8 cellular contexts compared by ENCODE assay signal in genomic region chr19:14072535-14073231, GRCh38. TPM values are rescaled to one million over a fixed set of nuclear protein-coding genes. Genes with fewer than 3 reads are reported as not detected.
DNase-seq lines count a peak whose midpoint lies in the region; ATAC-seq, FAIRE-seq and TF ChIP-seq lines count a peak whose summit lies in the region.

Gene MISP3, plus strand, starts transcription at chr19:14072786. Its CDS starts 524 bp downstream, at chr19:14073310.

- peaks cover 3% of the 10 kb centered on the region for H3K79me2 ChIP-seq in HepG2 (ENCODE audit: insufficient read depth, low read length)

- no peak within 1 kb of the TSS for H2AFZ ChIP-seq in HepG2 (ENCODE audit: low read length)

- TF ChIP-seq CTCF in HepG2 (CRISPR knock-in tag; IDR thresholded peaks at IDR 0.05): no peak

- in situ Hi-C loops in HepG2 (cut with HindIII; ENCODE audit: extremely low pct_ligation_motif_present, low pct_unique_long_range_greater_than_20kb): loop anchor here (5.0 to 25.0 kb wide), 2 partner anchors 190 to 310 kb away; partner anchors contain the start of genes C19orf53 and MRI1

- BruUV-seq in HepG2 (replicated peaks; lab: Mats Ljungman, UMichigan): TSS peak; percentile 73

- 0% methylated on average over 7 of the region's 49 CpGs for WGBS in HepG2 (ENCODE audit: low lambda C conversion rate)

- H3K4me1 ChIP-seq in SJCRH30: peaks cover 19% of the 10 kb centered on the region
- H3K4me1 ChIP-seq in HepG2 (ENCODE audit: insufficient read depth, low read length): peaks cover 8% of the 10 kb centered on the region

- H3K36me3 ChIP-seq in SJCRH30: no peaks in the 10 kb centered on the region
- no peaks in the 10 kb centered on the region for H3K36me3 ChIP-seq in HepG2 (replicated peaks in 1 of 2; ENCODE audit: control insufficient read depth in 1 of 2, insufficient read depth in 2 of 2, low read length in 2 of 2)

- peak in 1 of 2 experiments; percentile 62; a peak in 2 of 4 replicates for TF ChIP-seq POLR2A in HepG2 (IDR thresholded peaks at IDR 0.05; ENCODE audit: insufficient read depth in 1 of 2, low read depth in 2 of 2, low read length in 2 of 2)

- peak within 1 kb of the TSS; percentile 98 for H3K4me2 ChIP-seq in HepG2 (ENCODE audit: low read depth, low read length)

- CTCF ChIA-PET in HepG2 (lab: Yijun Ruan, JAX; ENCODE audit: low intra/inter-chr PET ratio, low total read pairs): interaction anchor here (0.6 to 4.7 kb wide), 4 partner anchors 14 to 192 kb away, joined by 3 to 79 read pairs (median 10); partner anchors contain the start of gene SAMD1

- peak within 1 kb of the TSS; percentile 65 for H3K4me3 ChIP-seq in SJCRH30
- peak within 1 kb of the TSS; percentile 76 to 94 (median 80) for H3K4me3 ChIP-seq in HepG2 (replicated peaks in 1 of 3; ENCODE audit: insufficient read depth in 1 of 3, low read depth in 2 of 3, low read length in 3 of 3)

- no peaks in the 10 kb centered on the region for H4K20me1 ChIP-seq in HepG2 (ENCODE audit: insufficient read depth, low read length)

- POLR2A ChIA-PET in HepG2 (lab: Yijun Ruan, JAX): interaction anchor here (1.1 to 5.2 kb wide), 11 partner anchors 8 to 200 kb away, joined by 3 to 62 read pairs (median 5); partner anchors contain the start of genes ASF1B, DCAF15, IL27RA and PALM3

- TF ChIP-seq EP300 in HepG2 (IDR thresholded peaks at IDR 0.05; ENCODE audit: low read depth in 2 of 2, low read length in 2 of 2): no peak
- no peak for TF ChIP-seq EP300 in HepG2 (CRISPR knock-in tag; IDR thresholded peaks at IDR 0.05; ENCODE audit: borderline replicate concordance)

- ATAC-seq in HG02798 (IDR thresholded peaks at IDR 0.05; ENCODE audit: poor library complexity, unreplicated experiment): peak; percentile 30
- ATAC-seq in HepG2: peak; percentile 50
- no peak for ATAC-seq in HG03378 (IDR thresholded peaks at IDR 0.05; ENCODE audit: unreplicated experiment)

- H3K27ac ChIP-seq in SJCRH30 (no peak within 1 kb of the TSS), caudate nucleus (ENCODE audit: low read depth, low read length) (peak within 1 kb of the TSS; percentile 89), HepG2 (ENCODE audit: extremely low read length, insufficient read depth, low read length) (peak within 1 kb of the TSS; percentile 91)

- no peak for TF ChIP-seq RAD21 in HepG2 (CRISPR knock-in tag; IDR thresholded peaks at IDR 0.05)

- DNase-seq in DMS153 (lab: John Stamatoyannopoulos, UW) (peak; percentile 44), SJCRH30 (peak; percentile 51 to 65), caudate nucleus (lab: John Stamatoyannopoulos, UW) (peak in 7 of 61 donors; percentile 18 to 60 (median 41)), HepG2 (ENCODE audit: low spot score) (no peak)
- DNase-seq in stimulated activated naive CD4-positive, alpha-beta T cell treated with Interleukin-2 at 50 U/mL for 16 hours (lab: John Stamatoyannopoulos, UW): peak; percentile 30
- DNase-seq in effector CD4-positive, alpha-beta T cell: no peak

- H3K27me3 ChIP-seq in SJCRH30: peaks cover 8% of the 10 kb centered on the region; the same call in 1 of the 2 replicates
- no peaks in the 10 kb centered on the region; a peak in 2 of 5 replicates for H3K27me3 ChIP-seq in HepG2 (ENCODE audit: control insufficient read depth in 1 of 2, insufficient read depth in 2 of 2, low read length in 2 of 2)

- intact Hi-C loops in HepG2 (cut with micrococcal nuclease; ENCODE audit: unreplicated experiment): loop anchor here (1.0 to 5.0 kb wide), 2 partner anchors 65 to 192 kb away; partner anchors contain the start of gene RFX1

- H3K9ac ChIP-seq in HepG2 (ENCODE audit: insufficient read depth, low read depth, low read length): peak within 1 kb of the TSS; percentile 79

- H3K9me3 ChIP-seq in SJCRH30 (replicated peaks) (no peaks in the 10 kb centered on the region), HepG2 (ENCODE audit: low read length) (no peaks in the 10 kb centered on the region)

- FAIRE-seq in HepG2 (lab: Jason Lieb, UNC): no peak

TF ChIP-seq in HepG2, 621 proteins besides CTCF, POLR2A, EP300 and RAD21 (continues in another document):
- TF ChIP-seq CBFB (CRISPR knock-in tag; IDR thresholded peaks at IDR 0.05) (0 out of 2 replicates have a peak, but pooled peaks have one; percentile 20), FOXO1 (CRISPR knock-in tag; IDR thresholded peaks at IDR 0.05) (peak; percentile 14; the same call in 1 of the 2 replicates), POGZ (CRISPR knock-in tag; IDR thresholded peaks at IDR 0.05) (no peak), ZNF775 (CRISPR knock-in tag; IDR thresholded peaks at IDR 0.05; ENCODE audit: borderline replicate concordance) (no peak), RARA (CRISPR knock-in tag; IDR thresholded peaks at IDR 0.05) (peak; percentile 47; the same call in 1 of the 2 replicates), BHLHE40 (IDR thresholded peaks at IDR 0.05; ENCODE audit: low read length) (peak; percentile 22; the same call in 1 of the 2 replicates), ZNF224 (CRISPR knock-in tag; IDR thresholded peaks at IDR 0.05) (no peak), MAZ (IDR thresholded peaks at IDR 0.05; ENCODE audit: borderline replicate concordance, low read depth, low read length) (no peak), MAZ (CRISPR knock-in tag; IDR thresholded peaks at IDR 0.05; ENCODE audit: low read depth) (peak; percentile 21), ZNF20 (CRISPR knock-in tag; IDR thresholded peaks at IDR 0.05) (no peak), ZFY (CRISPR knock-in tag; IDR thresholded peaks at IDR 0.05) (no peak), HES4 (CRISPR knock-in tag; IDR thresholded peaks at IDR 0.05; ENCODE audit: borderline replicate concordance) (0 out of 2 replicates have a peak, but pooled peaks have one; percentile 15), POGK (CRISPR knock-in tag; conservative IDR thresholded peaks at IDR 0.05) (no peak; the same call in 1 of the 2 replicates), SMC3 (IDR thresholded peaks at IDR 0.05; ENCODE audit: low read length) (no peak), REL (CRISPR knock-in tag; conservative IDR thresholded peaks at IDR 0.05) (0 out of 2 replicates have a peak, but pooled peaks have one; percentile 6), SAP130 (CRISPR knock-in tag; IDR thresholded peaks at IDR 0.05; ENCODE audit: low read depth) (no peak), ZBTB43 (CRISPR knock-in tag; conservative IDR thresholded peaks at IDR 0.05) (0 out of 2 replicates have a peak, but pooled peaks have one; percentile 6), SNAI1 (CRISPR knock-in tag; IDR thresholded peaks at IDR 0.05; ENCODE audit: borderline replicate concordance) (0 out of 2 replicates have a peak, but pooled peaks have one; percentile 2)

RNA-seq across cellular contexts. Expression of gene MISP3, which starts in this region (rescaled TPM):
- total RNA-seq in SJCRH30 (2014; rRNA removed; shearing (Covaris generic)): 0.81 and 1.3 TPM in 2 replicates
- 5.2 and 5.4 TPM in 2 replicates for total RNA-seq in HepG2 (2016; rRNA removed; fragmentation: Illumina TruSeq; extraction: Trizol)
- total RNA-seq in HepG2 (2016; cell fraction: cytosol; rRNA removed; fragmentation: Illumina TruSeq; extraction: Trizol; ENCODE audit: low read depth): 2.1 and 3.4 TPM in 2 replicates
- total RNA-seq in HepG2 (2016; cell fraction: insoluble cytoplasmic fraction; rRNA removed; fragmentation: Illumina TruSeq; extraction: Trizol): 3.9 and 5.8 TPM in 2 replicates
- 2.8 and 4.8 TPM in 2 replicates for total RNA-seq in HepG2 (2016; cell fraction: membrane; rRNA removed; fragmentation: Illumina TruSeq; extraction: Trizol)
- total RNA-seq in HepG2 (2016; cell fraction: nucleus; rRNA removed; fragmentation: Illumina TruSeq; extraction: Trizol): 3.2 and 5.3 TPM in 2 replicates
- 2.5 and 3.4 TPM in 2 replicates for polyA plus RNA-seq in HepG2 (2011; rRNA removed)
- 1.6 and 2.3 TPM in 2 replicates for polyA plus RNA-seq in HepG2 (2011; cell fraction: cytosol; rRNA removed)
- polyA plus RNA-seq in HepG2 (2011; cell fraction: nucleus; rRNA removed): 13.3 and 13.7 TPM in 2 replicates
- 5.5 and 5.6 TPM in 2 replicates for polyA plus RNA-seq in HepG2 (2012)
- polyA plus RNA-seq in HepG2 (2016; cell fraction: cytosol; fragmentation: Illumina TruSeq; extraction: Trizol; ENCODE audit: low read depth): 2.9 and 4.0 TPM in 2 replicates
- polyA plus RNA-seq in HepG2 (2016; cell fraction: insoluble cytoplasmic fraction; fragmentation: Illumina TruSeq; extraction: Trizol; ENCODE audit: low read depth): 7.1 and 9.0 TPM in 2 replicates
- polyA plus RNA-seq in HepG2 (2016; cell fraction: membrane; fragmentation: Illumina TruSeq; extraction: Trizol; ENCODE audit: low read depth): 3.4 and 4.4 TPM in 2 replicates
- polyA plus RNA-seq in HepG2 (2016; cell fraction: nucleus; fragmentation: Illumina TruSeq; extraction: Trizol; ENCODE audit: insufficient read depth, low read depth): 11.3 and 12.7 TPM in 2 replicates
- polyA minus RNA-seq in HepG2 (2011; rRNA and poly(A)+ RNA removed; ENCODE audit: low replicate concordance): 0.12 and 1.1 TPM in 2 replicates
- polyA minus RNA-seq in HepG2 (2011; cell fraction: cytosol; rRNA and poly(A)+ RNA removed): 0.79 and 1.1 TPM in 2 replicates
- 1.1 and 1.3 TPM in 2 replicates for polyA minus RNA-seq in HepG2 (2011; cell fraction: nucleus; rRNA and poly(A)+ RNA removed)

Comparison
In these comparisons a context has a peak if more than half of its experiments do, and no peak if none do; other contexts are left out.
1. DNase-seq: peak in DMS153 (single experiment), SJCRH30 (2 of 2) and stimulated activated naive CD4-positive, alpha-beta T cell treated with Interleukin-2 at 50 U/mL for 16 hours (single experiment); none in HepG2 (single experiment) and effector CD4-positive, alpha-beta T cell (single experiment).